In genomic region chr1:3891329-3891867, GRCh38 we compare ENCODE assay signal across 22 cellular contexts. TPM values are rescaled to one million over a fixed set of nuclear protein-coding genes. Genes with fewer than 3 reads are reported as not detected.
DNase-seq lines count a peak whose midpoint lies in the region; ATAC-seq, FAIRE-seq and TF ChIP-seq lines count a peak whose summit lies in the region.
"Had no signal": no experiment of that assay in that cellular context is flagged by ENCODE, and none has a peak within 500 bp of the region (broad histone marks: within the 10 kb centered on the region; RNA-seq: fewer than 3 reads in every experiment).

No MANE protein-coding gene starts in this region.

- H3K4me2 ChIP-seq in BLaER1 treated with 17β-estradiol and CSF1 and Interleukin-3, amounts not matched to agents 10 nM and 100 nM = peak overlapping the region; percentile 24 to 97 (median 79)

- H3K27me3 ChIP-seq in BLaER1 treated with 17β-estradiol and CSF1 and Interleukin-3, amounts not matched to agents 10 nM and 100 nM = no peaks in the 10 kb centered on the region
- H3K27me3 ChIP-seq: foreskin keratinocyte, tibial nerve had no signal

- no peaks in the 10 kb centered on the region for H3K9me3 Mint-ChIP-seq in activated T-helper 17 cell treated with anti-CD3 and anti-CD28 coated beads, Interleukin-2, amount 50 U/mL, for 72 hours
- H3K9me3 Mint-ChIP-seq in neural crest cell = no peaks in the 10 kb centered on the region
- H3K9me3 Mint-ChIP-seq: stimulated activated naive CD8-positive, alpha-beta T cell treated with anti-CD3 and anti-CD28 coated beads, Interleukin-15, Interleukin-2, amounts not matched to agents 100 ng/mL and 50 ng/mL, for 24 hours had no signal

- H4K20me1 ChIP-seq in BLaER1 treated with 17β-estradiol and CSF1 and Interleukin-3, amounts not matched to agents 10 nM and 100 nM = peaks cover 53 to 95% (median 79%) of the 10 kb centered on the region in 11 experiments

- H3K36me3 ChIP-seq in BLaER1 treated with 17β-estradiol and CSF1 and Interleukin-3, amounts not matched to agents 10 nM and 100 nM = peaks cover 61 to 85% (median 69%) of the 10 kb centered on the region in 11 experiments

- peaks cover 74% of the 10 kb centered on the region for H3K36me3 Mint-ChIP-seq in activated T-helper 17 cell treated with anti-CD3 and anti-CD28 coated beads, Interleukin-2, amount 50 U/mL, for 72 hours (ENCODE audit: low read depth)
- H3K36me3 Mint-ChIP-seq in neural crest cell (ENCODE audit: low read depth) = peaks cover 6% of the 10 kb centered on the region

- peak overlapping the region in 5 of 11 experiments; percentile 1 to 29 (median 21); a peak in 4 of 22 replicates for H3K27ac ChIP-seq in BLaER1 treated with 17β-estradiol and CSF1 and Interleukin-3, amounts not matched to agents 10 nM and 100 nM
- H3K27ac ChIP-seq: foreskin keratinocyte had no signal

- H3K4me1 ChIP-seq in BLaER1 treated with 17β-estradiol and CSF1 and Interleukin-3, amounts not matched to agents 10 nM and 100 nM = peaks cover 29 to 39% (median 34%) of the 10 kb centered on the region in 10 experiments
- H3K4me1 ChIP-seq: foreskin keratinocyte had no signal

- peak; percentile 30 for DNase-seq in Ammon's horn (ENCODE audit: low spot score)
- DNase-seq in neural crest cell (ENCODE audit: low read depth, low spot score) = no peak
- DNase-seq in NCI-H2227 (lab: John Stamatoyannopoulos, UW; ENCODE audit: unreplicated experiment) = no peak
- DNase-seq in D721Med (ENCODE audit: insufficient read length, low spot score) = no peak
- no peak for DNase-seq in cortex of kidney (lab: John Stamatoyannopoulos, UW)
- DNase-seq: activated CD4-positive, alpha-beta T cell treated with anti-CD3 and anti-CD28 coated beads, Interleukin-2, amount 50 U/mL, for 1 hour; activated CD8-positive, alpha-beta memory T cell treated with anti-CD3 and anti-CD28 coated beads, Interleukin-2, amount 50 U/mL, for 4 hours; activated gamma-delta T cell; DMS53; effector CD8-positive, alpha-beta T cell; foreskin keratinocyte; islet precursor cell; NCI-H1694; NCI-H2171 treated with DMSO at 0.1 percent for 48 hours; NCI-H748 treated with DMSO at 0.1 percent for 48 hours; SW 1271 had no signal

- no peaks in the 10 kb centered on the region for H3K27me3 Mint-ChIP-seq in activated T-helper 17 cell treated with anti-CD3 and anti-CD28 coated beads, Interleukin-2, amount 50 U/mL, for 72 hours
- H3K27me3 Mint-ChIP-seq in neural crest cell (ENCODE audit: low read depth) = no peaks in the 10 kb centered on the region
- H3K27me3 Mint-ChIP-seq: stimulated activated naive CD8-positive, alpha-beta T cell treated with anti-CD3 and anti-CD28 coated beads, Interleukin-15, Interleukin-2, amounts not matched to agents 100 ng/mL and 50 ng/mL, for 24 hours had no signal

- H3K4me1 Mint-ChIP-seq in activated T-helper 17 cell treated with anti-CD3 and anti-CD28 coated beads, Interleukin-2, amount 50 U/mL, for 72 hours = peaks cover 19% of the 10 kb centered on the region
- H3K4me1 Mint-ChIP-seq in neural crest cell = no peaks in the 10 kb centered on the region

- TF ChIP-seq CTCF in neural crest cell (conservative IDR thresholded peaks at IDR 0.05) (no peak), D721Med (IDR thresholded peaks at IDR 0.05; ENCODE audit: insufficient read depth, missing control alignments) (no peak)

- H3K4me3 Mint-ChIP-seq in activated T-helper 17 cell treated with anti-CD3 and anti-CD28 coated beads, Interleukin-2, amount 50 U/mL, for 72 hours = peak overlapping the region; percentile 67
- H3K4me3 Mint-ChIP-seq in neural crest cell = no peak overlapping the region

- no peaks in the 10 kb centered on the region for H3K9me3 ChIP-seq in BLaER1 treated with 17β-estradiol and CSF1 and Interleukin-3, amounts not matched to agents 10 nM and 100 nM (replicated peaks in 1 of 11)
- H3K9me3 ChIP-seq: tibial nerve had no signal

- peak overlapping the region in 5 of 10 experiments; percentile 10 to 47 (median 36); a peak in 6 of 20 replicates for H3K4me3 ChIP-seq in BLaER1 treated with 17β-estradiol and CSF1 and Interleukin-3, amounts not matched to agents 10 nM and 100 nM
- H3K4me3 ChIP-seq: GM12878, tibial nerve had no signal

- no peak overlapping the region for H3K27ac Mint-ChIP-seq in activated T-helper 17 cell treated with anti-CD3 and anti-CD28 coated beads, Interleukin-2, amount 50 U/mL, for 72 hours
- peak overlapping the region; percentile 50 for H3K27ac Mint-ChIP-seq in neural crest cell (ENCODE audit: unreplicated experiment)

- ATAC-seq in activated T-helper 17 cell treated with anti-CD3 and anti-CD28 coated beads, Interleukin-2, amount 50 U/mL, for 72 hours (replicated peaks) = no peak
- no peak for ATAC-seq in GM18873 (IDR thresholded peaks at IDR 0.05; ENCODE audit: low FRiP score, unreplicated experiment)
- ATAC-seq: foreskin keratinocyte had no signal

- peak overlapping the region in 5 of 11 experiments; percentile 8 to 56 (median 32); a peak in 7 of 22 replicates for H3K9ac ChIP-seq in BLaER1 treated with 17β-estradiol and CSF1 and Interleukin-3, amounts not matched to agents 10 nM and 100 nM

- no peak for FAIRE-seq in D721Med (lab: Jason Lieb, UNC)

RNA-seq across cellular contexts. Expression of gene C1orf174, which starts 8.7 kb away (rescaled TPM):
- total RNA-seq in activated T-helper 17 cell treated with anti-CD3 and anti-CD28 coated beads, Interleukin-2, amount 50 U/mL, for 72 hours = 10 to 100 TPM; 25.1 to 33.2 TPM
- total RNA-seq in neural crest cell = 36.8 and 39.6 TPM in 2 replicates

RNA-seq across cellular contexts. Expression of gene DFFB, which starts 34.1 kb away (rescaled TPM):
- 10 to 100 TPM; 13.0 to 18.5 TPM for total RNA-seq in activated T-helper 17 cell treated with anti-CD3 and anti-CD28 coated beads, Interleukin-2, amount 50 U/mL, for 72 hours
- 11.3 and 13.1 TPM in 2 replicates for total RNA-seq in neural crest cell

RNA-seq across cellular contexts. Expression of gene CEP104, which starts 34.4 kb away (rescaled TPM):
- 10 to 100 TPM; 17.8 to 39.4 TPM for total RNA-seq in activated T-helper 17 cell treated with anti-CD3 and anti-CD28 coated beads, Interleukin-2, amount 50 U/mL, for 72 hours
- 36.2 and 37.3 TPM in 2 replicates for total RNA-seq in neural crest cell
